ENCODE assay signal across 8 cellular contexts in genomic region chr12:9669534-9669933, GRCh38. TPM values are rescaled to one million over a fixed set of nuclear protein-coding genes. Genes with fewer than 3 reads are reported as not detected.
DNase-seq lines count a peak whose midpoint lies in the region; ATAC-seq and TF ChIP-seq lines count a peak whose summit lies in the region.

A gene with protein sequence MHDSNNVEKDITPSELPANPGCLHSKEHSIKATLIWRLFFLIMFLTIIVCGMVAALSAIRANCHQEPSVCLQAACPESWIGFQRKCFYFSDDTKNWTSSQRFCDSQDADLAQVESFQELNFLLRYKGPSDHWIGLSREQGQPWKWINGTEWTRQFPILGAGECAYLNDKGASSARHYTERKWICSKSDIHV (plus strand): TSS chr12:9669713. CDS start chr12:9669735, 22 bp downstream.

- no peak within 1 kb of the TSS for H3K27ac ChIP-seq in psoas muscle

- no peak within 1 kb of the TSS for H3K27ac Mint-ChIP-seq in mesothelial cell of epicardium

- peaks cover 35% of the 10 kb centered on the region for H3K36me3 Mint-ChIP-seq in mesothelial cell of epicardium

- intact Hi-C loops in psoas muscle (cut with DNase I), result no loop called here

- H3K4me3 ChIP-seq in psoas muscle, result no peak within 1 kb of the TSS

- H3K4me1 ChIP-seq in psoas muscle, result peaks cover 7% of the 10 kb centered on the region

- ATAC-seq in GM21619 (IDR thresholded peaks at IDR 0.05; ENCODE audit: unreplicated experiment) (peak; percentile 43), psoas muscle (no peak)

- no peak within 1 kb of the TSS for H3K4me3 Mint-ChIP-seq in mesothelial cell of epicardium

- peaks cover 0 to 14% of the 10 kb centered on the region in 2 donors for H3K36me3 ChIP-seq in psoas muscle (ENCODE audit: insufficient read depth in 1 of 2, low read depth in 1 of 2)

- in situ Hi-C loops in GM13977 (cut with MboI; ENCODE audit: low pct_unique_long_range_greater_than_20kb, low sequenced_read_pairs, unreplicated experiment), result no loop called here

- H3K9me3 ChIP-seq in psoas muscle, result no peaks in the 10 kb centered on the region

- 84 to 87% (median 86%) methylated on average over 4 of the region's 4 CpGs for WGBS in psoas muscle, 3 donors

- peaks cover 10% of the 10 kb centered on the region for H3K9me3 Mint-ChIP-seq in mesothelial cell of epicardium

- TF ChIP-seq CTCF in GM13977 (IDR thresholded peaks at IDR 0.05; ENCODE audit: extremely low read depth, insufficient read depth, missing control alignments) (no peak), mesothelial cell of epicardium (IDR thresholded peaks at IDR 0.05; ENCODE audit: unreplicated experiment) (no peak), psoas muscle (IDR thresholded peaks at IDR 0.05) (no peak)

- H3K4me1 Mint-ChIP-seq in mesothelial cell of epicardium, result peaks cover 12% of the 10 kb centered on the region

- no peaks in the 10 kb centered on the region for H3K27me3 ChIP-seq in psoas muscle (ENCODE audit: insufficient read depth in 3 of 3, low read length in 2 of 3)

- DNase-seq in GM13977 (ENCODE audit: low spot score) (peak; percentile 59), NOMO-1 treated with dmso at 0.1 percent for 144 hours (lab: John Stamatoyannopoulos, UW; ENCODE audit: unreplicated experiment) (peak; percentile 55), mesothelial cell of epicardium (ENCODE audit: low spot score in 2 of 2, unreplicated experiment in 2 of 2) (no peak), SHP77 (lab: John Stamatoyannopoulos, UW) (no peak), KG1 (lab: John Stamatoyannopoulos, UW) (no peak), psoas muscle (no peak), SW 1271 (lab: John Stamatoyannopoulos, UW) (no peak)

- H3K27me3 Mint-ChIP-seq in mesothelial cell of epicardium (ENCODE audit: low read depth), result no peaks in the 10 kb centered on the region

RNA-seq across cellular contexts. Expression of the gene that starts here (rescaled TPM):
- total RNA-seq in mesothelial cell of epicardium (20.7 to 21.8 TPM (median 21.7 TPM) in 3 replicates), psoas muscle (1 to 10 TPM in 3 of 4 donors, under 1 TPM in 1; 0.97 to 2.5 (median 1.6) TPM)
- polyA plus RNA-seq in psoas muscle, result under 1 TPM; 0.42 to 0.59 (median 0.56) TPM

Comparison
In these comparisons a context has a peak if more than half of its experiments do, and no peak if none do; other contexts are left out.
1. DNase-seq: peak in GM13977 (single experiment) and NOMO-1 treated with dmso at 0.1 percent for 144 hours (single experiment); none in mesothelial cell of epicardium (0 of 2), SHP77 (0 of 2), KG1 (single experiment), psoas muscle (0 of 2) and SW 1271 (0 of 2).